17 cellular contexts compared by ENCODE assay signal in the genomic region with DNA sequence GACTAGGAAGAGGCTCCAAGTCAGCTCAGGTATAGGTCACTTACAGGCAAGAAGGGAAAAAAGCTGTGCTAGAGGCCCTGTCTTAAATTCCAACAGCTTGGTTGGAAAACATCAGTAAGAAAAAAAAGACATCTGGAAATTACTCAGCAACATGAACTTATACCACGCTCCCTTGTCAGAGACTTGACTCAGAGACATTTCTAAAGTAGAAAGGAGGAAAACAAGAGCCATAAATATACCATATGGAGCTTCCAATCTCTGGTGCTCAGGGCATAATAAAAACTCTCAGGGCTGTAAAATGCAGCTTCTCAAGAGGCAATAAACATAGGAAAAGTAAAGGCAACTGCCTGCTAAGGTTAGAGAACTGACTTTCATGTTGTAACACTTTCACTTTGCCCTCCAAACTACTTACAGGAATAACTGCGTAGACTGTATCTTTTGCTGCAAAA. TPM values are rescaled to one million over a fixed set of nuclear protein-coding genes. Genes with fewer than 3 reads are reported as not detected.
A peak's percentile ranks its signal among the peaks of the same experiment; 100 is the strongest.
DNase-seq lines count a peak whose midpoint lies in the region; ATAC-seq, FAIRE-seq and TF ChIP-seq lines count a peak whose summit lies in the region.
"Had no signal": no experiment of that assay in that cellular context is flagged by ENCODE, and none has a peak within 500 bp of the region (broad histone marks: within the 10 kb centered on the region; RNA-seq: fewer than 3 reads in every experiment).

No MANE protein-coding gene starts in this region.

- no peak for ATAC-seq in CD8-positive, alpha-beta T cell
- ATAC-seq in HG03378 (IDR thresholded peaks at IDR 0.05; ENCODE audit: unreplicated experiment), result no peak
- no peak for ATAC-seq in GM21390 (IDR thresholded peaks at IDR 0.05; ENCODE audit: unreplicated experiment)
- ATAC-seq in HG03139 (IDR thresholded peaks at IDR 0.05; ENCODE audit: unreplicated experiment), result no peak

- H2BK120ac ChIP-seq in mesenchymal stem cell (ENCODE audit: low read depth, low read length), result no peak overlapping the region

- CTCF ChIA-PET in CD8-positive, alpha-beta T cell (lab: Charles Lee), result no interaction called here

- no peak overlapping the region for H3K4me3 ChIP-seq in CD8-positive, alpha-beta T cell (ENCODE audit: low read depth, low read length)
- H3K4me3 ChIP-seq in astrocyte (ENCODE audit: insufficient read depth, low read depth, low read length), result no peak overlapping the region
- H3K4me3 ChIP-seq in mesenchymal stem cell (ENCODE audit: insufficient read depth in 1 of 2, low read depth in 1 of 2, low read length in 2 of 2), result peak overlapping the region in 1 of 2 experiments; percentile 48
- H3K4me3 ChIP-seq: breast epithelium, SJSA1 had no signal

- no peak overlapping the region for H3K23ac ChIP-seq in mesenchymal stem cell (ENCODE audit: low read length in 2 of 2)

- H3K14ac ChIP-seq in mesenchymal stem cell (ENCODE audit: low read length in 2 of 2), result no peak overlapping the region

- no peak overlapping the region for H3K18ac ChIP-seq in mesenchymal stem cell (ENCODE audit: low read depth in 1 of 2, low read length in 2 of 2)

- H2BK5ac ChIP-seq in mesenchymal stem cell (ENCODE audit: low read depth, low read length, poor library complexity, severe bottlenecking), result no peak overlapping the region

- H3K27ac Mint-ChIP-seq in CD8-positive, alpha-beta T cell, result peak overlapping the region; percentile 35
- no peak overlapping the region for H3K27ac Mint-ChIP-seq in astrocyte (ENCODE audit: unreplicated experiment)

- no peak for FAIRE-seq in astrocyte (lab: Jason Lieb, UNC)

- POLR2A ChIA-PET in CD8-positive, alpha-beta T cell (lab: Charles Lee), result no interaction called here

- H3K27me3 ChIP-seq in CD8-positive, alpha-beta T cell (ENCODE audit: insufficient read depth, low read length), result no peaks in the 10 kb centered on the region
- no peaks in the 10 kb centered on the region for H3K27me3 ChIP-seq in astrocyte (ENCODE audit: insufficient read depth, low read length)
- no peaks in the 10 kb centered on the region for H3K27me3 ChIP-seq in mesenchymal stem cell (ENCODE audit: control insufficient read depth in 1 of 2, insufficient read depth in 1 of 2, low read length in 2 of 2)
- H3K27me3 ChIP-seq: breast epithelium, SJSA1 had no signal

- no peak overlapping the region for H3K4me3 Mint-ChIP-seq in CD8-positive, alpha-beta T cell
- no peak overlapping the region for H3K4me3 Mint-ChIP-seq in astrocyte (ENCODE audit: unreplicated experiment)
- H3K4me3 Mint-ChIP-seq: CD4-positive, alpha-beta memory T cell had no signal

- peaks cover 5% of the 10 kb centered on the region for H3K9me3 Mint-ChIP-seq in CD8-positive, alpha-beta T cell
- no peaks in the 10 kb centered on the region for H3K9me3 Mint-ChIP-seq in astrocyte (ENCODE audit: unreplicated experiment)

- H3K27me3 Mint-ChIP-seq in CD8-positive, alpha-beta T cell (ENCODE audit: low read depth), result no peaks in the 10 kb centered on the region
- no peaks in the 10 kb centered on the region for H3K27me3 Mint-ChIP-seq in astrocyte (ENCODE audit: low read depth, unreplicated experiment)
- H3K27me3 Mint-ChIP-seq: CD4-positive, alpha-beta memory T cell had no signal

- intact Hi-C loops in CD8-positive, alpha-beta T cell (cut with DNase I, micrococcal nuclease), result no loop called here

- no peak overlapping the region for H4K91ac ChIP-seq in mesenchymal stem cell (ENCODE audit: low read length)

- H3K36me3 Mint-ChIP-seq in CD8-positive, alpha-beta T cell, result peaks cover 87% of the 10 kb centered on the region
- H3K36me3 Mint-ChIP-seq in astrocyte (ENCODE audit: low read depth, unreplicated experiment), result peaks cover 26% of the 10 kb centered on the region

- TF ChIP-seq CTCF in 22Rv1 (IDR thresholded peaks at IDR 0.05) (no peak), astrocyte (IDR thresholded peaks at IDR 0.05; ENCODE audit: insufficient read depth, low read depth, low read length) (no peak)
- no peak for TF ChIP-seq CTCF in CD8-positive, alpha-beta T cell (IDR thresholded peaks at IDR 0.05)

- H4K20me1 ChIP-seq in astrocyte (ENCODE audit: insufficient read depth, low read length), result no peaks in the 10 kb centered on the region

- H3K9ac ChIP-seq in astrocyte (ENCODE audit: low read length) (no peak overlapping the region), mesenchymal stem cell (ENCODE audit: low read length) (peak overlapping the region; percentile 67)

- no peak for DNase-seq in CD8-positive, alpha-beta T cell
- DNase-seq in astrocyte (ENCODE audit: low read depth) (peak; percentile 39), mesenchymal stem cell (peak; percentile 46), NCI-H1930 (lab: John Stamatoyannopoulos, UW) (no peak)
- DNase-seq: activated T-cell treated with anti-CD3 and anti-CD28 coated beads, Interleukin-2, amount 50 U/mL, for 1 hour; CD4-positive, alpha-beta memory T cell; NCI-H2029; substantia nigra; WERI-Rb-1 had no signal

- peak overlapping the region; percentile 2 for H3K4me2 ChIP-seq in astrocyte (ENCODE audit: low read length)
- H3K4me2 ChIP-seq in mesenchymal stem cell (ENCODE audit: low read length, poor library complexity, severe bottlenecking), result no peak overlapping the region

- no peaks in the 10 kb centered on the region for H3K9me3 ChIP-seq in CD8-positive, alpha-beta T cell (ENCODE audit: low read length)
- H3K9me3 ChIP-seq in astrocyte (ENCODE audit: insufficient read depth, low read depth, low read length), result no peaks in the 10 kb centered on the region
- H3K9me3 ChIP-seq in mesenchymal stem cell (ENCODE audit: control insufficient read depth, low read length), result peaks cover 12% of the 10 kb centered on the region

- no peak overlapping the region for H2BK12ac ChIP-seq in mesenchymal stem cell (ENCODE audit: low read length in 2 of 2)

- H3K79me1 ChIP-seq in mesenchymal stem cell (replicated peaks; ENCODE audit: low read length, poor library complexity, severe bottlenecking), result no peaks in the 10 kb centered on the region

- H3K27ac ChIP-seq in 22Rv1, result peak overlapping the region; percentile 48
- H3K27ac ChIP-seq in CD8-positive, alpha-beta T cell (ENCODE audit: low read depth, low read length), result no peak overlapping the region
- no peak overlapping the region for H3K27ac ChIP-seq in astrocyte (ENCODE audit: low read depth, low read length)
- H3K27ac ChIP-seq in mesenchymal stem cell (ENCODE audit: low read length, poor library complexity, severe bottlenecking), result no peak overlapping the region
- H3K27ac ChIP-seq: breast epithelium, epithelial cell of prostate, SJSA1, WERI-Rb-1 had no signal

- H2AFZ ChIP-seq in astrocyte (ENCODE audit: low read depth, low read length), result no peak overlapping the region
- H2AFZ ChIP-seq in mesenchymal stem cell (ENCODE audit: low read depth, low read length), result no peak overlapping the region

- no peak overlapping the region for H4K8ac ChIP-seq in mesenchymal stem cell (ENCODE audit: low read length)

- no peaks in the 10 kb centered on the region for H3K4me1 ChIP-seq in CD8-positive, alpha-beta T cell (ENCODE audit: insufficient read depth, low read length)
- H3K4me1 ChIP-seq in astrocyte (ENCODE audit: insufficient read depth, low read length), result no peaks in the 10 kb centered on the region
- no peaks in the 10 kb centered on the region for H3K4me1 ChIP-seq in mesenchymal stem cell (ENCODE audit: control insufficient read depth, insufficient read depth, low read depth, low read length)
- H3K4me1 ChIP-seq: breast epithelium, SJSA1 had no signal

- no peaks in the 10 kb centered on the region for H3K4me1 Mint-ChIP-seq in CD8-positive, alpha-beta T cell (ENCODE audit: low read depth)
- peaks cover 12% of the 10 kb centered on the region for H3K4me1 Mint-ChIP-seq in astrocyte (ENCODE audit: low read depth, unreplicated experiment)

- H3K4ac ChIP-seq in mesenchymal stem cell (ENCODE audit: low read depth in 1 of 2, low read length in 2 of 2), result no peak overlapping the region

- 29% methylated on average over 1 of the region's 2 CpGs for WGBS in mesenchymal stem cell

- H2BK15ac ChIP-seq in mesenchymal stem cell (ENCODE audit: low read depth, poor library complexity, severe bottlenecking), result no peak overlapping the region

- no peak overlapping the region for H2AK5ac ChIP-seq in mesenchymal stem cell (ENCODE audit: low read length, severe bottlenecking)

- H3K36me3 ChIP-seq in CD8-positive, alpha-beta T cell (ENCODE audit: insufficient read depth, low read length), result peaks cover 25% of the 10 kb centered on the region
- H3K36me3 ChIP-seq in astrocyte (ENCODE audit: insufficient read depth, low read length) (peaks cover 13% of the 10 kb centered on the region), mesenchymal stem cell (ENCODE audit: control insufficient read depth in 1 of 2, insufficient read depth in 2 of 2, low read depth in 1 of 2, low read length in 2 of 2) (peaks cover 10 to 71% of the 10 kb centered on the region in 2 experiments)
- H3K36me3 ChIP-seq: breast epithelium had no signal

- H3K79me2 ChIP-seq in astrocyte (ENCODE audit: insufficient read depth, low read length), result no peaks in the 10 kb centered on the region

RNA-seq across cellular contexts. Expression of a gene that starts 14.7 kb away (rescaled TPM):
- 10 to 100 TPM in 1 of 2 experiments, 1 to 10 TPM in 1; 8.3 to 10.5 TPM for total RNA-seq in CD8-positive, alpha-beta T cell
- 19.3 and 20.2 TPM in 2 replicates for total RNA-seq in astrocyte
- 27.3 TPM for polyA plus RNA-seq in mesenchymal stem cell (2013, experiment 1 of 2)
- polyA plus RNA-seq in mesenchymal stem cell (2013, experiment 2 of 2), result 27.5 TPM

RNA-seq across cellular contexts. Expression of a gene that starts 18.2 kb away (rescaled TPM):
- not detected for total RNA-seq in CD8-positive, alpha-beta T cell
- total RNA-seq in astrocyte, result not detected in 2 replicates
- not detected for polyA plus RNA-seq in mesenchymal stem cell (2013, experiment 1 of 2)
- not detected for polyA plus RNA-seq in mesenchymal stem cell (2013, experiment 2 of 2)
- total RNA-seq: breast epithelium; CD4-positive, alpha-beta memory T cell; renal cortical epithelial cell; SJSA1 had no signal

RNA-seq across cellular contexts. Expression of a gene that starts 36.8 kb away (rescaled TPM):
- 1 to 10 TPM; 8.0 to 8.6 TPM for total RNA-seq in CD8-positive, alpha-beta T cell
- 4.8 and 5.5 TPM in 2 replicates for total RNA-seq in astrocyte
- polyA plus RNA-seq in mesenchymal stem cell (2013, experiment 1 of 2), result 5.6 TPM
- polyA plus RNA-seq in mesenchymal stem cell (2013, experiment 2 of 2), result 5.8 TPM

RNA-seq across cellular contexts. Expression of a gene that starts 49.4 kb away (rescaled TPM):
- total RNA-seq in CD8-positive, alpha-beta T cell, result 10 to 100 TPM; 30.3 to 30.6 TPM
- total RNA-seq in astrocyte, result 22.8 and 26.9 TPM in 2 replicates
- polyA plus RNA-seq in mesenchymal stem cell (2013, experiment 1 of 2), result 25.8 TPM
- 27.8 TPM for polyA plus RNA-seq in mesenchymal stem cell (2013, experiment 2 of 2)

Comparison
In these comparisons a context has a peak if more than half of its experiments do, and no peak if none do; other contexts are left out.
1. DNase-seq: peak in astrocyte (single experiment) and mesenchymal stem cell (single experiment); none in CD8-positive, alpha-beta T cell (0 of 7) and NCI-H1930 (0 of 2).